In genomic region chr12:56271031-56271430, GRCh38 we compare ENCODE assay signal across 10 cellular contexts. TPM values are rescaled to one million over a fixed set of nuclear protein-coding genes. Genes with fewer than 3 reads are reported as not detected.
DNase-seq lines count a peak whose midpoint lies in the region; ATAC-seq and TF ChIP-seq lines count a peak whose summit lies in the region.
"Had no signal": no experiment of that assay in that cellular context is flagged by ENCODE, and none has a peak within 500 bp of the region (broad histone marks: within the 10 kb centered on the region; RNA-seq: fewer than 3 reads in every experiment).

No MANE protein-coding gene starts in this region.

- no peak overlapping the region for H3K4me3 ChIP-seq in cardiac muscle cell
- no peak overlapping the region for H3K4me3 ChIP-seq in aorta (ENCODE audit: low read length in 2 of 2)
- H3K4me3 ChIP-seq: tibial nerve had no signal

- H3K9me3 Mint-ChIP-seq in natural killer cell = no peaks in the 10 kb centered on the region
- H3K9me3 Mint-ChIP-seq in natural killer cell treated with Interleukin-12 subunit alpha and Interleukin-12 subunit beta and Interleukin-15 and Interleukin-18, amount 100 ng/mL, for 72 hours = no peaks in the 10 kb centered on the region

- DNase-seq in natural killer cell (no peak), RPMI7951 (ENCODE audit: low read depth) (peak; percentile 27), cardiac muscle cell (ENCODE audit: low read depth in 1 of 2, low spot score in 1 of 2) (peak; percentile 38 to 89), aorta (no peak), SK-N-DZ (ENCODE audit: low spot score) (no peak), SHP77 treated with DMSO at 0.1 percent for 48 hours (lab: John Stamatoyannopoulos, UW) (no peak)
- no peak for DNase-seq in natural killer cell treated with Interleukin-12 subunit alpha and Interleukin-12 subunit beta and Interleukin-15 and Interleukin-18, amount 100 ng/mL, for 72 hours (ENCODE audit: low spot score)
- DNase-seq: kidney glomerular epithelial cell had no signal

- H3K36me3 Mint-ChIP-seq in natural killer cell = peaks cover 13% of the 10 kb centered on the region
- H3K36me3 Mint-ChIP-seq in natural killer cell treated with Interleukin-12 subunit alpha and Interleukin-12 subunit beta and Interleukin-15 and Interleukin-18, amount 100 ng/mL, for 72 hours = peaks cover 19% of the 10 kb centered on the region

- H3K27ac ChIP-seq in cardiac muscle cell (peak overlapping the region; percentile 96), aorta (ENCODE audit: low read depth in 1 of 2, low read length in 2 of 2) (no peak overlapping the region)
- H3K27ac ChIP-seq: tibial nerve had no signal

- no peak overlapping the region for H3K4me3 Mint-ChIP-seq in natural killer cell
- no peak overlapping the region for H3K4me3 Mint-ChIP-seq in natural killer cell treated with Interleukin-12 subunit alpha and Interleukin-12 subunit beta and Interleukin-15 and Interleukin-18, amount 100 ng/mL, for 72 hours

- H3K4me1 Mint-ChIP-seq in natural killer cell = peaks cover 9 to 20% of the 10 kb centered on the region in 2 donors
- H3K4me1 Mint-ChIP-seq in natural killer cell treated with Interleukin-12 subunit alpha and Interleukin-12 subunit beta and Interleukin-15 and Interleukin-18, amount 100 ng/mL, for 72 hours (ENCODE audit: low read depth in 2 of 2) = peaks cover 18 to 19% of the 10 kb centered on the region in 2 donors

- no peak for ATAC-seq in natural killer cell
- no peak for ATAC-seq in natural killer cell treated with Interleukin-12 subunit alpha and Interleukin-12 subunit beta and Interleukin-15 and Interleukin-18, amount 100 ng/mL, for 72 hours
- ATAC-seq in aorta (ENCODE audit: low FRiP score) = peak; percentile 5
- no peak for ATAC-seq in HG02885 (IDR thresholded peaks at IDR 0.05; ENCODE audit: poor library complexity, unreplicated experiment)

- TF ChIP-seq CTCF in natural killer cell (IDR thresholded peaks at IDR 0.05) = no peak
- peak; percentile 53 for TF ChIP-seq CTCF in cardiac muscle cell (IDR thresholded peaks at IDR 0.05; ENCODE audit: low read depth, low read length)

- H3K36me3 ChIP-seq in cardiac muscle cell (peaks cover 39% of the 10 kb centered on the region), aorta (ENCODE audit: control insufficient read depth in 1 of 2, insufficient read depth in 2 of 2, low read length in 1 of 2) (peaks cover 6 to 9% of the 10 kb centered on the region in 2 donors)

- WGBS in aorta, 2 donors = 2 to 7% methylated on average over 1 of the region's 1 CpG

- H3K27ac Mint-ChIP-seq in natural killer cell = peak overlapping the region; percentile 41 to 47
- no peak overlapping the region for H3K27ac Mint-ChIP-seq in natural killer cell treated with Interleukin-12 subunit alpha and Interleukin-12 subunit beta and Interleukin-15 and Interleukin-18, amount 100 ng/mL, for 72 hours

- H3K4me1 ChIP-seq in cardiac muscle cell (ENCODE audit: low read depth) = peaks cover 18% of the 10 kb centered on the region
- H3K4me1 ChIP-seq in aorta (ENCODE audit: control insufficient read depth in 1 of 2, insufficient read depth in 2 of 2, low read length in 2 of 2) = no peaks in the 10 kb centered on the region

- no peaks in the 10 kb centered on the region for H3K27me3 Mint-ChIP-seq in natural killer cell (ENCODE audit: low read depth in 2 of 2)
- no peaks in the 10 kb centered on the region for H3K27me3 Mint-ChIP-seq in natural killer cell treated with Interleukin-12 subunit alpha and Interleukin-12 subunit beta and Interleukin-15 and Interleukin-18, amount 100 ng/mL, for 72 hours

- H3K9me3 ChIP-seq in cardiac muscle cell (ENCODE audit: low read depth) (no peaks in the 10 kb centered on the region), aorta (ENCODE audit: control insufficient read depth, low read length) (no peaks in the 10 kb centered on the region)
- H3K9me3 ChIP-seq: tibial nerve had no signal

- intact Hi-C loops in natural killer cell (cut with micrococcal nuclease) (no loop called here), aorta (cut with DNase I) (no loop called here)

- H3K27me3 ChIP-seq in cardiac muscle cell = no peaks in the 10 kb centered on the region
- no peaks in the 10 kb centered on the region for H3K27me3 ChIP-seq in aorta (ENCODE audit: control insufficient read depth in 1 of 2, insufficient read depth in 2 of 2, low read length in 1 of 2)
- H3K27me3 ChIP-seq: tibial nerve had no signal

RNA-seq across cellular contexts. Expression of gene COQ10A, which starts 4.3 kb away (rescaled TPM):
- total RNA-seq in natural killer cell (10 to 100 TPM; 27.2 to 37.9 (median 30.2) TPM), cardiac muscle cell (40.3 and 53.6 TPM in 2 replicates), aorta (10 to 100 TPM; 11.1 to 11.2 TPM)
- 10 to 100 TPM; 15.4 to 26.1 TPM for total RNA-seq in natural killer cell treated with Interleukin-12 subunit alpha and Interleukin-12 subunit beta and Interleukin-15 and Interleukin-18, amount 100 ng/mL, for 72 hours
- total RNA-seq in RPMI7951 (2014; rRNA removed; shearing (Covaris generic)) = 7.6 and 10.1 TPM in 2 replicates
- polyA plus RNA-seq in cardiac muscle cell (65.6 and 67.2 TPM in 2 replicates), aorta (10 to 100 TPM; 11.9 to 18.9 TPM)
- polyA plus RNA-seq in SK-N-DZ (2014; cell fraction: cytosol; rRNA removed) = 70.1 and 76.4 TPM in 2 replicates
- 109 and 157 TPM in 2 replicates for polyA plus RNA-seq in SK-N-DZ (2014; cell fraction: nucleus; rRNA removed)

RNA-seq across cellular contexts. Expression of gene ANKRD52, which starts 12.8 kb away (rescaled TPM):
- total RNA-seq in natural killer cell (10 to 100 TPM; 34.1 to 52.2 (median 51.4) TPM), cardiac muscle cell (18.0 and 19.3 TPM in 2 replicates), aorta (10 to 100 TPM; 30.5 to 37.9 TPM)
- total RNA-seq in natural killer cell treated with Interleukin-12 subunit alpha and Interleukin-12 subunit beta and Interleukin-15 and Interleukin-18, amount 100 ng/mL, for 72 hours = 10 to 100 TPM; 59.3 to 99.3 TPM
- total RNA-seq in RPMI7951 (2014; rRNA removed; shearing (Covaris generic)) = 8.7 and 10.6 TPM in 2 replicates
- polyA plus RNA-seq in cardiac muscle cell (34.9 and 37.7 TPM in 2 replicates), aorta (1 to 10 TPM; 4.4 to 9.3 TPM)
- 8.1 and 13.8 TPM in 2 replicates for polyA plus RNA-seq in SK-N-DZ (2014; cell fraction: cytosol; rRNA removed)
- polyA plus RNA-seq in SK-N-DZ (2014; cell fraction: nucleus; rRNA removed) = 17.8 and 30.9 TPM in 2 replicates

RNA-seq across cellular contexts. Expression of gene CS, which starts 29.1 kb away (rescaled TPM):
- total RNA-seq in natural killer cell = 100 to 1,000 TPM; 185 to 190 (median 188) TPM
- total RNA-seq in natural killer cell treated with Interleukin-12 subunit alpha and Interleukin-12 subunit beta and Interleukin-15 and Interleukin-18, amount 100 ng/mL, for 72 hours = 100 to 1,000 TPM; 206 to 278 TPM
- total RNA-seq in RPMI7951 (2014; rRNA removed; shearing (Covaris generic)) = 89.0 and 110 TPM in 2 replicates
- total RNA-seq in cardiac muscle cell = 280 and 360 TPM in 2 replicates
- polyA plus RNA-seq in cardiac muscle cell = 243 and 289 TPM in 2 replicates
- total RNA-seq in aorta = 100 to 1,000 TPM; 103 to 104 TPM
- 10 to 100 TPM; 49.5 to 56.3 TPM for polyA plus RNA-seq in aorta
- 224 and 227 TPM in 2 replicates for polyA plus RNA-seq in SK-N-DZ (2014; cell fraction: cytosol; rRNA removed)
- 133 and 190 TPM in 2 replicates for polyA plus RNA-seq in SK-N-DZ (2014; cell fraction: nucleus; rRNA removed)

RNA-seq across cellular contexts. Expression of gene SLC39A5, which starts 41.2 kb away (rescaled TPM):
- total RNA-seq in natural killer cell = 1 to 10 TPM in 1 of 3 donors, under 1 TPM in 2; 0.70 to 1.4 (median 0.71) TPM
- total RNA-seq in natural killer cell treated with Interleukin-12 subunit alpha and Interleukin-12 subunit beta and Interleukin-15 and Interleukin-18, amount 100 ng/mL, for 72 hours = 1 to 10 TPM in 1 of 2 donors, under 1 TPM in 1; 0.50 to 1.4 TPM
- total RNA-seq in RPMI7951 (2014; rRNA removed; shearing (Covaris generic)) = 0.36 TPM in 1 of 2 replicates, not detected in the other
- 0.67 TPM in 1 of 2 replicates, not detected in the other for total RNA-seq in cardiac muscle cell
- 1.0 TPM in 1 of 2 replicates, not detected in the other for polyA plus RNA-seq in cardiac muscle cell
- not detected for total RNA-seq in aorta
- 10 to 100 TPM in 1 of 2 donors, 1 to 10 TPM in 1; 1.1 to 21.4 TPM for polyA plus RNA-seq in aorta
- 0.45 and 1.0 TPM in 2 replicates for polyA plus RNA-seq in SK-N-DZ (2014; cell fraction: cytosol; rRNA removed)
- 3.8 and 11.3 TPM in 2 replicates for polyA plus RNA-seq in SK-N-DZ (2014; cell fraction: nucleus; rRNA removed)

RNA-seq across cellular contexts. Expression of gene CNPY2, which starts 44.8 kb away (rescaled TPM):
- 10 to 100 TPM; 50.4 to 64.3 (median 60.8) TPM for total RNA-seq in natural killer cell
- 100 to 1,000 TPM; 132 to 162 TPM for total RNA-seq in natural killer cell treated with Interleukin-12 subunit alpha and Interleukin-12 subunit beta and Interleukin-15 and Interleukin-18, amount 100 ng/mL, for 72 hours
- 102 and 114 TPM in 2 replicates for total RNA-seq in RPMI7951 (2014; rRNA removed; shearing (Covaris generic))
- 85.3 and 107 TPM in 2 replicates for total RNA-seq in cardiac muscle cell
- polyA plus RNA-seq in cardiac muscle cell = 245 and 302 TPM in 2 replicates
- total RNA-seq in aorta = 10 to 100 TPM; 72.2 to 92.0 TPM
- 100 to 1,000 TPM in 1 of 2 donors, 10 to 100 TPM in 1; 96.2 to 149 TPM for polyA plus RNA-seq in aorta
- polyA plus RNA-seq in SK-N-DZ (2014; cell fraction: cytosol; rRNA removed) = 153 and 168 TPM in 2 replicates
- polyA plus RNA-seq in SK-N-DZ (2014; cell fraction: nucleus; rRNA removed) = 115 and 135 TPM in 2 replicates

Comparison
In these comparisons a context has a peak if more than half of its experiments do, and no peak if none do; other contexts are left out.
1. H3K27ac Mint-ChIP-seq: peak in natural killer cell (2 of 2); none in natural killer cell treated with Interleukin-12 subunit alpha and Interleukin-12 subunit beta and Interleukin-15 and Interleukin-18, amount 100 ng/mL, for 72 hours (0 of 2).
2. DNase-seq: peak in RPMI7951 (single experiment) and cardiac muscle cell (2 of 2); none in natural killer cell (single experiment), natural killer cell treated with Interleukin-12 subunit alpha and Interleukin-12 subunit beta and Interleukin-15 and Interleukin-18, amount 100 ng/mL, for 72 hours (single experiment), aorta (0 of 2), SK-N-DZ (single experiment) and SHP77 treated with DMSO at 0.1 percent for 48 hours (single experiment).